In genomic region chr10:78821052-78821451, GRCh38 we compare ENCODE assay signal across 12 cellular contexts.
A peak's percentile ranks its signal among the peaks of the same experiment; 100 is the strongest.
DNase-seq lines count a peak whose midpoint lies in the region; ATAC-seq lines count a peak whose summit lies in the region.
"Had no signal": no experiment of that assay in that cellular context is flagged by ENCODE, and none has a peak within 500 bp of the region (broad histone marks: within the 10 kb centered on the region; RNA-seq: fewer than 3 reads in every experiment).

No MANE protein-coding gene starts in this region.

- no peak for ATAC-seq in activated T-helper 17 cell treated with anti-CD3 and anti-CD28 coated beads, Interleukin-2, amount 50 U/mL, for 72 hours (replicated peaks)
- peak; percentile 23 for ATAC-seq in stimulated activated effector memory CD8-positive, alpha-beta T cell treated with anti-CD3 and anti-CD28 coated beads, Interleukin-12 subunit alpha, Interleukin-12 subunit beta, amount 100 ng/mL, for 72 hours
- ATAC-seq in activated T-cell treated with anti-CD3 and anti-CD28 coated beads, Interleukin-2, amount 50 U/mL, for 72 hours (replicated peaks in 1 of 2), result no peak
- ATAC-seq: CD8-positive, alpha-beta T cell; GM12878 had no signal

- H3K4me1 Mint-ChIP-seq in activated T-helper 17 cell treated with anti-CD3 and anti-CD28 coated beads, Interleukin-2, amount 50 U/mL, for 72 hours, result no peaks in the 10 kb centered on the region
- H3K4me1 Mint-ChIP-seq in stimulated activated effector memory CD8-positive, alpha-beta T cell treated with anti-CD3 and anti-CD28 coated beads, Interleukin-12 subunit alpha, Interleukin-12 subunit beta, amount 100 ng/mL, for 72 hours, result no peaks in the 10 kb centered on the region
- no peaks in the 10 kb centered on the region for H3K4me1 Mint-ChIP-seq in activated T-cell treated with anti-CD3 and anti-CD28 coated beads, Interleukin-2, amount 50 U/mL, for 72 hours (ENCODE audit: low read depth)
- H3K4me1 Mint-ChIP-seq: B cell had no signal

- H3K4me3 Mint-ChIP-seq in activated T-helper 17 cell treated with anti-CD3 and anti-CD28 coated beads, Interleukin-2, amount 50 U/mL, for 72 hours, result no peak overlapping the region
- no peak overlapping the region for H3K4me3 Mint-ChIP-seq in stimulated activated effector memory CD8-positive, alpha-beta T cell treated with anti-CD3 and anti-CD28 coated beads, Interleukin-12 subunit alpha, Interleukin-12 subunit beta, amount 100 ng/mL, for 72 hours
- H3K4me3 Mint-ChIP-seq in activated T-cell treated with anti-CD3 and anti-CD28 coated beads, Interleukin-2, amount 50 U/mL, for 72 hours, result no peak overlapping the region
- H3K4me3 Mint-ChIP-seq: B cell; CD8-positive, alpha-beta T cell had no signal

- DNase-seq in ELF-1 (ENCODE audit: low read depth, low spot score) (peak; percentile 33), M059J (ENCODE audit: low read depth) (peak; percentile 6), glomerular visceral epithelial cell (ENCODE audit: extremely low spot score) (no peak)
- no peak for DNase-seq in stimulated activated effector memory CD8-positive, alpha-beta T cell treated with anti-CD3 and anti-CD28 coated beads, Interleukin-12 subunit alpha, Interleukin-12 subunit beta, amount 100 ng/mL, for 72 hours (ENCODE audit: low spot score in 2 of 2)
- no peak for DNase-seq in activated T-cell treated with anti-CD3 and anti-CD28 coated beads, Interleukin-2, amount 50 U/mL, for 72 hours
- DNase-seq: Calu3; CD8-positive, alpha-beta T cell; DMS79 treated with DMSO at 0.1 percent for 48 hours; GM23248 had no signal

- H3K36me3 Mint-ChIP-seq in activated T-helper 17 cell treated with anti-CD3 and anti-CD28 coated beads, Interleukin-2, amount 50 U/mL, for 72 hours (ENCODE audit: low read depth), result no peaks in the 10 kb centered on the region
- H3K36me3 Mint-ChIP-seq in stimulated activated effector memory CD8-positive, alpha-beta T cell treated with anti-CD3 and anti-CD28 coated beads, Interleukin-12 subunit alpha, Interleukin-12 subunit beta, amount 100 ng/mL, for 72 hours, result no peaks in the 10 kb centered on the region
- no peaks in the 10 kb centered on the region for H3K36me3 Mint-ChIP-seq in activated T-cell treated with anti-CD3 and anti-CD28 coated beads, Interleukin-2, amount 50 U/mL, for 72 hours (ENCODE audit: insufficient read depth in 2 of 2)
- H3K36me3 Mint-ChIP-seq: CD8-positive, alpha-beta T cell had no signal

- H3K27ac Mint-ChIP-seq in activated T-helper 17 cell treated with anti-CD3 and anti-CD28 coated beads, Interleukin-2, amount 50 U/mL, for 72 hours, result peak overlapping the region; percentile 21
- no peak overlapping the region for H3K27ac Mint-ChIP-seq in stimulated activated effector memory CD8-positive, alpha-beta T cell treated with anti-CD3 and anti-CD28 coated beads, Interleukin-12 subunit alpha, Interleukin-12 subunit beta, amount 100 ng/mL, for 72 hours
- H3K27ac Mint-ChIP-seq in activated T-cell treated with anti-CD3 and anti-CD28 coated beads, Interleukin-2, amount 50 U/mL, for 72 hours, result no peak overlapping the region
- H3K27ac Mint-ChIP-seq: B cell; CD8-positive, alpha-beta T cell had no signal

- H3K9me3 Mint-ChIP-seq in activated T-helper 17 cell treated with anti-CD3 and anti-CD28 coated beads, Interleukin-2, amount 50 U/mL, for 72 hours, result no peaks in the 10 kb centered on the region
- no peaks in the 10 kb centered on the region for H3K9me3 Mint-ChIP-seq in stimulated activated effector memory CD8-positive, alpha-beta T cell treated with anti-CD3 and anti-CD28 coated beads, Interleukin-12 subunit alpha, Interleukin-12 subunit beta, amount 100 ng/mL, for 72 hours
- no peaks in the 10 kb centered on the region for H3K9me3 Mint-ChIP-seq in activated T-cell treated with anti-CD3 and anti-CD28 coated beads, Interleukin-2, amount 50 U/mL, for 72 hours
- H3K9me3 Mint-ChIP-seq: CD8-positive, alpha-beta T cell had no signal

- H3K27me3 Mint-ChIP-seq in activated T-helper 17 cell treated with anti-CD3 and anti-CD28 coated beads, Interleukin-2, amount 50 U/mL, for 72 hours, result no peaks in the 10 kb centered on the region
- no peaks in the 10 kb centered on the region for H3K27me3 Mint-ChIP-seq in activated T-cell treated with anti-CD3 and anti-CD28 coated beads, Interleukin-2, amount 50 U/mL, for 72 hours (ENCODE audit: low read depth)

Comparison
In these comparisons a context has a peak if more than half of its experiments do, and no peak if none do; other contexts are left out.
1. DNase-seq: peak in ELF-1 (single experiment) and M059J (single experiment); none in stimulated activated effector memory CD8-positive, alpha-beta T cell treated with anti-CD3 and anti-CD28 coated beads, Interleukin-12 subunit alpha, Interleukin-12 subunit beta, amount 100 ng/mL, for 72 hours (0 of 2), glomerular visceral epithelial cell (single experiment) and activated T-cell treated with anti-CD3 and anti-CD28 coated beads, Interleukin-2, amount 50 U/mL, for 72 hours (0 of 2).